In genomic region chr4:105472871-105473339, GRCh38 we compare ENCODE assay signal across 8 cellular contexts. TPM values are rescaled to one million over a fixed set of nuclear protein-coding genes. Genes with fewer than 3 reads are reported as not detected.
A peak's percentile ranks its signal among the peaks of the same experiment; 100 is the strongest.
DNase-seq lines count a peak whose midpoint lies in the region; ATAC-seq, FAIRE-seq and TF ChIP-seq lines count a peak whose summit lies in the region.

No MANE protein-coding gene starts in this region.

- H3K27me3 ChIP-seq in ascending aorta: no peaks in the 10 kb centered on the region
- no peaks in the 10 kb centered on the region for H3K27me3 ChIP-seq in thymus (ENCODE audit: control insufficient read depth, insufficient read depth)

- H3K27ac ChIP-seq in ascending aorta (peak overlapping the region; percentile 98 to 99), thymus (ENCODE audit: low read depth) (peak overlapping the region; percentile 98)

- H3K9me3 Mint-ChIP-seq in activated CD4-positive, alpha-beta T cell treated with anti-CD3 and anti-CD28 coated beads for 36 hours (ENCODE audit: low read depth): no peaks in the 10 kb centered on the region

- peak overlapping the region; percentile 98 for H3K4me3 Mint-ChIP-seq in activated CD4-positive, alpha-beta T cell treated with anti-CD3 and anti-CD28 coated beads for 36 hours

- no peaks in the 10 kb centered on the region for H3K36me3 ChIP-seq in ascending aorta
- no peaks in the 10 kb centered on the region for H3K36me3 ChIP-seq in thymus (ENCODE audit: control insufficient read depth, insufficient read depth)

- peaks cover 38% of the 10 kb centered on the region for H3K4me1 Mint-ChIP-seq in activated CD4-positive, alpha-beta T cell treated with anti-CD3 and anti-CD28 coated beads for 36 hours

- H3K9me3 ChIP-seq in ascending aorta (no peaks in the 10 kb centered on the region), thymus (ENCODE audit: control insufficient read depth) (no peaks in the 10 kb centered on the region)

- POLR2A ChIA-PET in activated CD4-positive, alpha-beta T cell treated with anti-CD3 and anti-CD28 coated beads for 36 hours (lab: Charles Lee): interaction anchor here (1.5 to 2.1 kb wide), 3 partner anchors 19 to 335 kb away, joined by 7 to 12 read pairs (median 10); no protein-coding TSS in a partner anchor

- H3K4me3 ChIP-seq in ascending aorta: peak overlapping the region; percentile 91 to 97
- peak overlapping the region; percentile 92 for H3K4me3 ChIP-seq in thymus (ENCODE audit: low read length)

- no peaks in the 10 kb centered on the region for H3K27me3 Mint-ChIP-seq in activated CD4-positive, alpha-beta T cell treated with anti-CD3 and anti-CD28 coated beads for 36 hours

- peak overlapping the region; percentile 99 for H3K27ac Mint-ChIP-seq in activated CD4-positive, alpha-beta T cell treated with anti-CD3 and anti-CD28 coated beads for 36 hours

- no peak for FAIRE-seq in HTR-8/SVneo (lab: Jason Lieb, UNC)

- TF ChIP-seq CTCF in ascending aorta (IDR thresholded peaks at IDR 0.05): no peak

- DNase-seq in activated CD4-positive, alpha-beta T cell treated with anti-CD3 and anti-CD28 coated beads for 36 hours: no peak
- no peak for DNase-seq in activated CD4-positive, alpha-beta T cell treated with anti-CD3 and anti-CD28 coated beads, Interleukin-2, amount 50 U/mL, for 4 hours
- DNase-seq in HTR-8/SVneo (ENCODE audit: insufficient read length, low spot score) (peak; percentile 1), ascending aorta (ENCODE audit: low spot score in 2 of 2) (no peak), left lobe of liver (ENCODE audit: low spot score) (peak; percentile 46), ecto neural progenitor cell (ENCODE audit: low spot score) (no peak), NAMALWA (ENCODE audit: low spot score) (no peak)

- CTCF ChIA-PET in activated CD4-positive, alpha-beta T cell treated with anti-CD3 and anti-CD28 coated beads for 36 hours (lab: Charles Lee): interaction anchor here (0.8 to 2.3 kb wide), 15 partner anchors 9 to 506 kb away, joined by 3 to 16 read pairs (median 6); partner anchors contain the start of gene TET2

- no peak for ATAC-seq in activated CD4-positive, alpha-beta T cell treated with anti-CD3 and anti-CD28 coated beads for 36 hours
- no peak for ATAC-seq in left lobe of liver

- intact Hi-C loops in activated CD4-positive, alpha-beta T cell treated with anti-CD3 and anti-CD28 coated beads for 36 hours (cut with DNase I, micrococcal nuclease): loop anchor here (1.0 to 5.0 kb wide), 12 partner anchors 20 to 507 kb away; partner anchors contain the start of genes GSTCD (in 2 of the 2), INTS12 (in 2 of the 2) and TET2 (in 1 of the 2)
- intact Hi-C loops in ascending aorta (cut with DNase I): loop anchor here (1.0 to 10.0 kb wide), 4 partner anchors 234 to 978 kb away; partner anchors contain the start of genes CXXC4, GSTCD, INTS12 and TET2

- 12% methylated on average over 20 of the region's 20 CpGs for WGBS in thymus

- H3K4me1 ChIP-seq in ascending aorta (peaks cover 8 to 16% of the 10 kb centered on the region in 2 donors), thymus (ENCODE audit: control insufficient read depth, insufficient read depth, low read length) (peaks cover 4% of the 10 kb centered on the region)

- peaks cover 30% of the 10 kb centered on the region for H3K36me3 Mint-ChIP-seq in activated CD4-positive, alpha-beta T cell treated with anti-CD3 and anti-CD28 coated beads for 36 hours (ENCODE audit: low read depth)

RNA-seq across cellular contexts. Expression of gene PPA2, which starts 1.0 kb away (rescaled TPM):
- 10 to 100 TPM; 74.6 to 76.3 TPM for total RNA-seq in activated CD4-positive, alpha-beta T cell treated with anti-CD3 and anti-CD28 coated beads for 36 hours
- total RNA-seq in ascending aorta (49.3 TPM), left lobe of liver (58.5 TPM)
- polyA plus RNA-seq in thymus: 60.1 TPM

Comparison
In these comparisons a context has a peak if more than half of its experiments do, and no peak if none do; other contexts are left out.
1. DNase-seq: peak in HTR-8/SVneo (single experiment) and left lobe of liver (single experiment); none in activated CD4-positive, alpha-beta T cell treated with anti-CD3 and anti-CD28 coated beads for 36 hours (single experiment), activated CD4-positive, alpha-beta T cell treated with anti-CD3 and anti-CD28 coated beads, Interleukin-2, amount 50 U/mL, for 4 hours (0 of 2), ascending aorta (0 of 2), ecto neural progenitor cell (single experiment) and NAMALWA (single experiment).